ENCODE assay signal across 14 cellular contexts in the genomic region with DNA sequence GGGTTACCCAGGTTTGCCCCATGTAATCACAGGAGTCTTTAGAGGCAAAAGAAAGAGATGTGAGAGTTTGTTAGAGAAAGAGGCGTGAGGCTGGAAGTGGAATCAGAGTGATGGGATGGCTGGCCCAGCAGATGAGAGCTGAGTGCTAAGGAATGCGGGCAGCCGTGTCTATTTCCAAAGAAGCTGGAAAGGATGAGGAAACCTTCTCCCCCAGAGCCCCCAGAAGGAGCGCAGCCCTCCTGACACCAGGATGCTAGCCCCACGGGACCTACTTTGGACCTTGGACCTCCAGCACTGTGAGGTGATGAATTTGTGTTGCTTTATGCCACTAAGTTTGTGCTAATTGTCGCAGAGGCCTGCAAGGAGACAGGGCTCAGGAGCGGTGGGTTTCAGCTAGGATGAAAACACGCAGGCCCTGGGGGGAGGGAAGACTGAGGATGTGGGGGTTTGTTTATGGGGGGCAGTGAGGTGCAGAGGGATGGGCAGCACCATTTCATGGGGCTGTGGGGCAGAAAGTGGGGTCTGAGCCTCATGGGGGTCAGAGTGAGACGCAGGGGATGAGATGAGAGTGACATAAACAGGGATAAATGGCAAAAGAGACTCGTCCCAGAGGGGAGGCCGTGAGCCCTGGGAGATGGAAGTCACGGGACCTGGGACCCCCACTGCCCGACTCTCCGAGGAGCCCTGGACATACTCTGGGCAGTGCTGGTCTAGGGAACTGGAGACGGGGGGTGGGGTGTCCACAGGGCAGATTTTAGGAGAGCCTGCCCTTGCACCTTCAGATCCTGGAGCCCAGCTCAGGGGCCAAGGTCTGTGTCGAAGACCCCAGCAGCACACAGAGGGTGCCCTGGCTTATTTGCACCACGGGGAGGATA.
"Had no signal": no experiment of that assay in that cellular context is flagged by ENCODE, and none has a peak within 500 bp of the region (broad histone marks: within the 10 kb centered on the region; RNA-seq: fewer than 3 reads in every experiment).

No MANE protein-coding gene starts in this region.

- H3K27me3 ChIP-seq: adrenal gland, neural progenitor cell, pancreas had no signal

- DNase-seq: activated CD4-positive, alpha-beta memory T cell treated with anti-CD3 and anti-CD28 coated beads, Interleukin-2, amount 10 ng/mL, durations not matched to agents 7 days and 5 days; activated CD4-positive, alpha-beta T cell treated with anti-CD3 and anti-CD28 coated beads for 1 hour; activated CD8-positive, alpha-beta memory T cell treated with anti-CD3 and anti-CD28 coated beads, Interleukin-2, amount 50 U/mL, for 48 hours; activated naive CD4-positive, alpha-beta T cell treated with anti-CD3 and anti-CD28 coated beads, Interleukin-2, amount 50 U/mL, for 16 hours; adrenal gland; hypothalamus; stimulated activated CD4-positive, alpha-beta T cell treated with anti-CD3 and anti-CD28 coated beads, Interleukin-15, amount 100 ng/mL, for 24 hours; stimulated activated CD4-positive, alpha-beta T cell treated with anti-CD3 and anti-CD28 coated beads, Interleukin-4, amount 100 ng/mL, for 24 hours; stimulated activated naive CD8-positive, alpha-beta T cell treated with anti-CD3 and anti-CD28 coated beads, Interleukin-15, amount 100 ng/mL, for 72 hours had no signal

- H3K9me3 ChIP-seq: adrenal gland, pancreas, thoracic aorta had no signal

- H3K4me1 ChIP-seq: adrenal gland had no signal

- H3K27ac ChIP-seq: adrenal gland, neural progenitor cell, thoracic aorta had no signal

- H3K4me3 ChIP-seq: adrenal gland, neural progenitor cell, thoracic aorta had no signal

- H2AFZ ChIP-seq: neural progenitor cell had no signal

- H3K27ac Mint-ChIP-seq: activated CD4-positive, alpha-beta memory T cell treated with anti-CD3 and anti-CD28 coated beads, Interleukin-2, amount 10 ng/mL, durations not matched to agents 7 days and 5 days; endodermal cell; neural progenitor cell; T-helper 2 cell treated with Interferon-gamma antibody and Interleukin-4, amounts not matched to agents 5 μg/mL and 100 μg/mL, for 36 hours had no signal

- H3K9me3 Mint-ChIP-seq: activated CD4-positive, alpha-beta memory T cell treated with anti-CD3 and anti-CD28 coated beads, Interleukin-2, amount 10 ng/mL, durations not matched to agents 7 days and 5 days; endodermal cell; neural progenitor cell; stimulated activated naive CD8-positive, alpha-beta T cell treated with anti-CD3 and anti-CD28 coated beads, Interleukin-15, amount 100 ng/mL, for 72 hours; T-helper 2 cell treated with Interferon-gamma antibody and Interleukin-4, amounts not matched to agents 5 μg/mL and 100 μg/mL, for 36 hours had no signal

- H3K36me3 Mint-ChIP-seq: neural progenitor cell had no signal

- H3K4me3 Mint-ChIP-seq: activated CD4-positive, alpha-beta memory T cell treated with anti-CD3 and anti-CD28 coated beads, Interleukin-2, amount 10 ng/mL, durations not matched to agents 7 days and 5 days; endodermal cell; neural progenitor cell; stimulated activated naive CD8-positive, alpha-beta T cell treated with anti-CD3 and anti-CD28 coated beads, Interleukin-15, amount 100 ng/mL, for 72 hours; T-helper 2 cell treated with Interferon-gamma antibody and Interleukin-4, amounts not matched to agents 5 μg/mL and 100 μg/mL, for 36 hours had no signal

- H3K36me3 ChIP-seq: adrenal gland, neural progenitor cell, pancreas, thoracic aorta had no signal

- H3K4me2 ChIP-seq: neural progenitor cell had no signal

- H3K27me3 Mint-ChIP-seq: activated CD4-positive, alpha-beta memory T cell treated with anti-CD3 and anti-CD28 coated beads, Interleukin-2, amount 10 ng/mL, durations not matched to agents 7 days and 5 days; stimulated activated naive CD8-positive, alpha-beta T cell treated with anti-CD3 and anti-CD28 coated beads, Interleukin-15, amount 100 ng/mL, for 72 hours had no signal

- ATAC-seq: stimulated activated naive CD8-positive, alpha-beta T cell treated with anti-CD3 and anti-CD28 coated beads, Interleukin-15, amount 100 ng/mL, for 72 hours had no signal
